In the genomic region with DNA sequence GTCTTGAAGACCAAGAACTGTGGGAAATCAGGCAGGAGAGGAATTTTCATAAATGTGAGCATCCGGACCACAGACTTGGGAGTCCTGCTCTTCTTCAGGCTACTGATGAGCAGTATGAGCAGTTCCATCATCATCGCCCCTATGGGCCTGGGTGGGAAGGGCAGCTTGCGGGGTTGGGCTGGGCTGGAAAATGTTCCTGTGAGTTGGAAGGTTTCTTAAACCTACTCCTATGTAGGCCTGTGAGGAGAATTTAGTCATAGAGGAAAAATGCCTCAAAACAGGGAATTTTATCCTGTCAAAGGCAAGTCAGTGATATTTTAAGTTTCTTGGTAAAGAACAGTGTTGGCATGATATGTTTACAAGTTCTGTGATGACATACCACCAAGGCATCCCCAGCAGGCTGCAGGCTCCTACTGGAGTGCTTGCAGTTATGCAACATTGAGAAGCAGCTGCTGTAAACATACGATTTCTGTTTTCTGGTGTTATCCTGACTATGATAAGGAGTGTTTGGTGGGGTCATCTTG, we compare ENCODE assay signal across 1 cellular context.
TF ChIP-seq lines count a peak whose summit lies in the region.

No MANE protein-coding gene starts in this region.

TF ChIP-seq in H1, 55 proteins besides CTCF, POLR2A, EP300 and RAD21 (continued from another document):
- TF ChIP-seq BACH1 (IDR thresholded peaks at IDR 0.05; ENCODE audit: low read length): no peak
- no peak for TF ChIP-seq SUZ12 (IDR thresholded peaks at IDR 0.05; ENCODE audit: low read length)
- TF ChIP-seq POLR2AphosphoS5 (IDR thresholded peaks at IDR 0.05; ENCODE audit: low read depth, low read length): no peak
- TF ChIP-seq JUN (IDR thresholded peaks at IDR 0.05; ENCODE audit: low read depth, low read length): no peak
- no peak for TF ChIP-seq CEBPB (IDR thresholded peaks at IDR 0.05; ENCODE audit: low read depth, low read length)
- TF ChIP-seq MAX (IDR thresholded peaks at IDR 0.05): no peak
- TF ChIP-seq EGR1 (IDR thresholded peaks at IDR 0.05; ENCODE audit: borderline replicate concordance, low read depth, low read length): no peak
- no peak for TF ChIP-seq KDM1A (IDR thresholded peaks at IDR 0.05; ENCODE audit: borderline replicate concordance, low read length)
- no peak for TF ChIP-seq EZH2 (IDR thresholded peaks at IDR 0.05; ENCODE audit: low read depth, low read length, severe bottlenecking)
